ENCODE assay signal across 22 cellular contexts in the genomic region with DNA sequence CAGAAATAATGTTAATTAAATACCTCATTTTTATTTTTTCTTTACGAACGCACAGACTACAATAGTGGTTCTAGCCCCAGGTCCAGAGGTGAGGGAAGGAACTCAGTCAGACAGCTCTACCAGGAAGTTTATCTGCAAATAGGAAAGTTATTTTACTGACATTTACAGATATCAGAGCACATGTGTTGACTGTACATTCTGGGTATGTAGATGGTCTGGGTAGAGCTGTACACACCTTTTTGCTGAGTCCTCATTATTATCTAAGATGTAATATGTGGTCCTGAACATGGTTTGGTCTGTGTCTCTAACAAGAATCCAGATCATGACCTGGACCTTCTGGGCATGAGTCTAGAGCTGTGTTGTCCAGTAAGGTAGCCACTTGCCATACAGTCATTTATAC.
DNase-seq lines count a peak whose midpoint lies in the region; ATAC-seq, FAIRE-seq and TF ChIP-seq lines count a peak whose summit lies in the region.
"Had no signal": no experiment of that assay in that cellular context is flagged by ENCODE, and none has a peak within 500 bp of the region (broad histone marks: within the 10 kb centered on the region; RNA-seq: fewer than 3 reads in every experiment).

No MANE protein-coding gene starts in this region.

- H3K27me3 Mint-ChIP-seq in CD8-positive, alpha-beta T cell (ENCODE audit: low read depth): no peaks in the 10 kb centered on the region
- no peaks in the 10 kb centered on the region for H3K27me3 Mint-ChIP-seq in glutamatergic neuron (ENCODE audit: unreplicated experiment)
- H3K27me3 Mint-ChIP-seq: CD4-positive, alpha-beta T cell had no signal

- peak overlapping the region; percentile 75 for H3K27ac Mint-ChIP-seq in CD8-positive, alpha-beta T cell
- H3K27ac Mint-ChIP-seq in glutamatergic neuron (ENCODE audit: unreplicated experiment): no peak overlapping the region

- peaks cover 17% of the 10 kb centered on the region for H3F3A ChIP-seq in Loucy (ENCODE audit: low read depth)

- H4K20me1 ChIP-seq in Loucy (ENCODE audit: insufficient read depth, low read length, poor library complexity, severe bottlenecking): no peaks in the 10 kb centered on the region
- no peaks in the 10 kb centered on the region for H4K20me1 ChIP-seq in hepatocyte (ENCODE audit: insufficient read depth, poor library complexity, severe bottlenecking)
- H4K20me1 ChIP-seq: BLaER1 had no signal

- H3K9me2 ChIP-seq in Loucy (replicated peaks; ENCODE audit: low read depth, low read length) (no peaks in the 10 kb centered on the region), hepatocyte (replicated peaks; ENCODE audit: insufficient read depth) (no peaks in the 10 kb centered on the region)

- intact Hi-C loops in CD8-positive, alpha-beta T cell (cut with DNase I, micrococcal nuclease): no loop called here

- H3K27me3 ChIP-seq in CD8-positive, alpha-beta T cell (ENCODE audit: insufficient read depth, low read length): no peaks in the 10 kb centered on the region
- H3K27me3 ChIP-seq in Loucy (ENCODE audit: insufficient read depth, low read length, poor library complexity, severe bottlenecking) (no peaks in the 10 kb centered on the region), hepatocyte (no peaks in the 10 kb centered on the region), trophoblast cell (ENCODE audit: insufficient read depth, low read length) (no peaks in the 10 kb centered on the region)
- H3K27me3 ChIP-seq: BLaER1 had no signal

- no peak overlapping the region for H3K23ac ChIP-seq in trophoblast cell (ENCODE audit: low read length)

- no peak overlapping the region for H2AK5ac ChIP-seq in trophoblast cell (ENCODE audit: low read length)

- H3K14ac ChIP-seq in trophoblast cell (ENCODE audit: low read length): no peak overlapping the region

- no peak for FAIRE-seq in frontal cortex (lab: Jason Lieb, UNC)
- FAIRE-seq: GM12891, RCC 7860 had no signal

- CTCF ChIA-PET in CD8-positive, alpha-beta T cell (lab: Charles Lee): no interaction called here

- peak overlapping the region; percentile 96 for H3K4me2 ChIP-seq in Loucy (ENCODE audit: low read depth, low read length, poor library complexity, severe bottlenecking)
- H3K4me2 ChIP-seq in hepatocyte: peak overlapping the region; percentile 7
- no peak overlapping the region for H3K4me2 ChIP-seq in trophoblast cell (ENCODE audit: low read length)

- peak overlapping the region; percentile 88 for H2BK12ac ChIP-seq in trophoblast cell (ENCODE audit: low read length)

- peaks cover 7% of the 10 kb centered on the region for H3K79me1 ChIP-seq in trophoblast cell (ENCODE audit: low read length)

- H3K36me3 ChIP-seq in CD8-positive, alpha-beta T cell (ENCODE audit: insufficient read depth, low read length): no peaks in the 10 kb centered on the region
- H3K36me3 ChIP-seq in Loucy (ENCODE audit: insufficient read depth, low read length): no peaks in the 10 kb centered on the region
- no peaks in the 10 kb centered on the region for H3K36me3 ChIP-seq in hepatocyte (replicated peaks; ENCODE audit: insufficient read depth, low read depth)
- H3K36me3 ChIP-seq in trophoblast cell (ENCODE audit: control insufficient read depth in 1 of 2, insufficient read depth in 2 of 2, low read length in 2 of 2): no peaks in the 10 kb centered on the region
- H3K36me3 ChIP-seq: BLaER1 had no signal

- no peak overlapping the region for H3K18ac ChIP-seq in trophoblast cell (ENCODE audit: low read length)

- H3K9me3 ChIP-seq in CD8-positive, alpha-beta T cell (ENCODE audit: low read length): no peaks in the 10 kb centered on the region
- H3K9me3 ChIP-seq in Loucy (ENCODE audit: insufficient read depth, low read depth, low read length) (no peaks in the 10 kb centered on the region), hepatocyte (ENCODE audit: low read depth) (no peaks in the 10 kb centered on the region), trophoblast cell (ENCODE audit: insufficient read depth, low read depth, low read length) (no peaks in the 10 kb centered on the region)
- H3K9me3 ChIP-seq: BLaER1, Caco-2 had no signal

- H3K4me3 ChIP-seq in CD8-positive, alpha-beta T cell (ENCODE audit: low read depth, low read length): no peak overlapping the region
- H3K4me3 ChIP-seq in Loucy (ENCODE audit: low read length, poor library complexity, severe bottlenecking): peak overlapping the region; percentile 69
- no peak overlapping the region for H3K4me3 ChIP-seq in hepatocyte
- H3K4me3 ChIP-seq in trophoblast cell (ENCODE audit: low read depth, low read length): no peak overlapping the region
- H3K4me3 ChIP-seq: BLaER1 had no signal

- H3K27ac ChIP-seq in CD8-positive, alpha-beta T cell (ENCODE audit: low read depth, low read length): no peak overlapping the region
- H3K27ac ChIP-seq in hepatocyte (peak overlapping the region; percentile 58), trophoblast cell (ENCODE audit: low read depth, low read length) (no peak overlapping the region)
- H3K27ac ChIP-seq: BLaER1 had no signal

- TF ChIP-seq CTCF in CD8-positive, alpha-beta T cell (IDR thresholded peaks at IDR 0.05): no peak
- TF ChIP-seq CTCF in Loucy (conservative IDR thresholded peaks at IDR 0.05; ENCODE audit: low read length) (no peak), hepatocyte (IDR thresholded peaks at IDR 0.05; ENCODE audit: poor library complexity) (no peak), glutamatergic neuron (IDR thresholded peaks at IDR 0.05; ENCODE audit: partially characterized antibody, unreplicated experiment) (no peak)

- no peak overlapping the region for H3K4ac ChIP-seq in trophoblast cell (ENCODE audit: low read depth, low read length)

- no peaks in the 10 kb centered on the region for H3K36me3 Mint-ChIP-seq in CD8-positive, alpha-beta T cell
- no peaks in the 10 kb centered on the region for H3K36me3 Mint-ChIP-seq in glutamatergic neuron (ENCODE audit: unreplicated experiment)

- no peak for ATAC-seq in CD8-positive, alpha-beta T cell

- H3K79me2 ChIP-seq in Loucy (ENCODE audit: insufficient read depth, low read length) (no peaks in the 10 kb centered on the region), hepatocyte (no peaks in the 10 kb centered on the region), trophoblast cell (ENCODE audit: control insufficient read depth, insufficient read depth, low read length, poor library complexity) (no peaks in the 10 kb centered on the region)

- H4K91ac ChIP-seq in trophoblast cell (ENCODE audit: low read depth, low read length): no peak overlapping the region

- POLR2A ChIA-PET in CD8-positive, alpha-beta T cell (lab: Charles Lee): interaction anchor here (1.0 kb wide), 1 partner anchor 9 kb away, joined by 3 read pairs; no protein-coding TSS in a partner anchor

- peaks cover 9% of the 10 kb centered on the region for H3K4me1 ChIP-seq in CD8-positive, alpha-beta T cell (ENCODE audit: insufficient read depth, low read length)
- H3K4me1 ChIP-seq in Loucy (ENCODE audit: insufficient read depth, low read length, poor library complexity, severe bottlenecking) (peaks cover 44% of the 10 kb centered on the region), hepatocyte (ENCODE audit: insufficient read depth) (peaks cover 8% of the 10 kb centered on the region), trophoblast cell (ENCODE audit: control insufficient read depth in 1 of 2, insufficient read depth in 2 of 2, low read length in 2 of 2) (peaks cover 8 to 11% of the 10 kb centered on the region in 2 experiments)
- H3K4me1 ChIP-seq: BLaER1 had no signal

- no peak overlapping the region for H4K8ac ChIP-seq in trophoblast cell (ENCODE audit: low read depth, low read length)

- H2BK120ac ChIP-seq in trophoblast cell (ENCODE audit: insufficient read depth, low read length, poor library complexity): no peak overlapping the region

- DNase-seq in CD8-positive, alpha-beta T cell: no peak
- DNase-seq in hepatocyte (ENCODE audit: low spot score): no peak
- no peak for DNase-seq in trophoblast cell
- no peak for DNase-seq in NOMO-1 treated with DMSO at 0.1 percent for 48 hours (lab: John Stamatoyannopoulos, UW; ENCODE audit: unreplicated experiment)
- DNase-seq in frontal cortex (ENCODE audit: low spot score in 2 of 2): no peak
- no peak for DNase-seq in glutamatergic neuron
- DNase-seq: CD4-positive, alpha-beta T cell; DMS153; H7; NCI-H1105; NCI-H146; NCI-H2029; NCI-H226; NCI-H510A treated with DMSO at 0.1 percent for 48 hours; NCI-H774; NK-92 treated with Interleukin-12 subunit alpha and Interleukin-12 subunit beta, amount 100 ng/mL, for 24 hours; OCI-M1 had no signal

- no peak overlapping the region for H3K4me3 Mint-ChIP-seq in CD8-positive, alpha-beta T cell
- no peak overlapping the region for H3K4me3 Mint-ChIP-seq in glutamatergic neuron (ENCODE audit: unreplicated experiment)
- H3K4me3 Mint-ChIP-seq: CD4-positive, alpha-beta T cell had no signal

- H3K9ac ChIP-seq in Loucy (ENCODE audit: low read depth, low read length, poor library complexity, severe bottlenecking): peak overlapping the region; percentile 67
- H3K9ac ChIP-seq in trophoblast cell (ENCODE audit: low read length): no peak overlapping the region
- H3K9ac ChIP-seq: BLaER1 had no signal

- 90% methylated on average over 2 of the region's 2 CpGs for WGBS in hepatocyte (ENCODE audit: low lambda C conversion rate, missing lambda C conversion rate)
- no CpG with 5 or more reads among the region's 2 CpGs for WGBS in trophoblast cell (ENCODE audit: extremely low coverage, insufficient coverage, insufficient read length)

- H3K4me1 Mint-ChIP-seq in CD8-positive, alpha-beta T cell (ENCODE audit: low read depth): peaks cover 14% of the 10 kb centered on the region
- H3K4me1 Mint-ChIP-seq in glutamatergic neuron (ENCODE audit: low read depth, unreplicated experiment): no peaks in the 10 kb centered on the region

- H2AFZ ChIP-seq in Loucy (ENCODE audit: low read length): peak overlapping the region; percentile 57
- no peak overlapping the region for H2AFZ ChIP-seq in hepatocyte
- no peak overlapping the region for H2AFZ ChIP-seq in trophoblast cell (ENCODE audit: insufficient read depth, low read length, poor library complexity)

- H4K12ac ChIP-seq in trophoblast cell (ENCODE audit: low read depth, low read length): no peak overlapping the region

- peak overlapping the region; percentile 77 for H2BK5ac ChIP-seq in trophoblast cell (ENCODE audit: low read depth, low read length, poor library complexity)

- no peaks in the 10 kb centered on the region for H3K9me3 Mint-ChIP-seq in CD8-positive, alpha-beta T cell
- no peaks in the 10 kb centered on the region for H3K9me3 Mint-ChIP-seq in glutamatergic neuron (ENCODE audit: unreplicated experiment)
- H3K9me3 Mint-ChIP-seq: CD4-positive, alpha-beta T cell had no signal
